ENCODE assay signal across 3 cellular contexts in the genomic region with DNA sequence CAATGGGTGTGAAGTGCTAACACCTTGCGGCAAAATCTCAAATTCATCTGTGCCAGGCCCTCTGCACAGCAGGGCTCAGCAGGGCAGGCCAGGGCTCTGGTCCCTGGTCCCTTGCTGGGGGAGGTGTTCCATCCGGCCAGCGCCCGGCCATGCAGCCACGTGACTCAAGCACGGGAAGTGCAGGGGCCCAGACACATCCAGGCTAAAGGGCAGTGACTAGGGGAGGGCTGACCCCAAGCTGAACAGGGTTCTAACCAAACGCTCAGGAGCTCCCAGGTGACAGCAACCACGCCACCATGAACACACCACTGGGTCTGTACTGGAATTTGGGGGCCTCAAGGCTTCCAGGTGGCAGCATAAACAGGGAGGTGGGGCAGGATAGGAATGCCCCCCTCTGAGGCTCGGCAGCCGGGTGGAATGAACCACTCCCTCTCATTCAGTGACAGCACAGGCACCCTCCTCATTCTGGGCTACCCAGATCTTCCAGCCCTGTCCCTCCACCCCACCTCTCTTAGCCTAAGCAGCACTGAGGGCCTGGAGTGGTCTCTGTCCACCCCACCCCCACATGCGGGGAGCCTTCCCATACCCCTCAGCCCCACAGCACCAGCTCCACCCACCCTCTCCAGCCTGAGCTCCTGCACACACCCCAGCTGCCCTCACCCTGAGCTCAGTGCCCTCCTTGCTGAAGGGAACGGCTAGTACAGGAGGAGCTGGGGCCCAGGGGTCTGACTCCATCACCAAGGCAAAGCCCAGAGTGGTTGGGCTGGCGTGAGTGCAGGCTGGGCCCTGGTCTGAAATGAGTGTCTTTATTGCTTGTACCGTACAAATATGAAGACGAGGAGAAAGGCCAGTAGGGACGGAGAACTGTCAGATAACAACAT.
TF ChIP-seq lines count a peak whose summit lies in the region.

No MANE protein-coding gene starts in this region.

TF ChIP-seq in SK-N-SH, 30 proteins besides CTCF, POLR2A, EP300 and RAD21:
- TF ChIP-seq, protein P1, sequence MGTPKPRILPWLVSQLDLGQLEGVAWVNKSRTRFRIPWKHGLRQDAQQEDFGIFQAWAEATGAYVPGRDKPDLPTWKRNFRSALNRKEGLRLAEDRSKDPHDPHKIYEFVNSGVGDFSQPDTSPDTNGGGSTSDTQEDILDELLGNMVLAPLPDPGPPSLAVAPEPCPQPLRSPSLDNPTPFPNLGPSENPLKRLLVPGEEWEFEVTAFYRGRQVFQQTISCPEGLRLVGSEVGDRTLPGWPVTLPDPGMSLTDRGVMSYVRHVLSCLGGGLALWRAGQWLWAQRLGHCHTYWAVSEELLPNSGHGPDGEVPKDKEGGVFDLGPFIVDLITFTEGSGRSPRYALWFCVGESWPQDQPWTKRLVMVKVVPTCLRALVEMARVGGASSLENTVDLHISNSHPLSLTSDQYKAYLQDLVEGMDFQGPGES (IDR thresholded peaks at IDR 0.05; ENCODE audit: low read depth, low read length), result no peak
- TF ChIP-seq, protein P2, sequence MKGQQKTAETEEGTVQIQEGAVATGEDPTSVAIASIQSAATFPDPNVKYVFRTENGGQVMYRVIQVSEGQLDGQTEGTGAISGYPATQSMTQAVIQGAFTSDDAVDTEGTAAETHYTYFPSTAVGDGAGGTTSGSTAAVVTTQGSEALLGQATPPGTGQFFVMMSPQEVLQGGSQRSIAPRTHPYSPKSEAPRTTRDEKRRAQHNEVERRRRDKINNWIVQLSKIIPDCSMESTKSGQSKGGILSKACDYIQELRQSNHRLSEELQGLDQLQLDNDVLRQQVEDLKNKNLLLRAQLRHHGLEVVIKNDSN (IDR thresholded peaks at IDR 0.05; ENCODE audit: borderline replicate concordance, low read depth), result 0 out of 2 replicates have a peak, but pooled peaks have one; percentile 18
- TF ChIP-seq RFX5 (IDR thresholded peaks at IDR 0.05; ENCODE audit: low read length), result no peak

TF ChIP-seq in SK-N-SH treated with all-trans-retinoic acid at 6 μM for 48 hours, 23 proteins besides CTCF, POLR2A, EP300 and RAD21:
- TF ChIP-seq, protein P3, sequence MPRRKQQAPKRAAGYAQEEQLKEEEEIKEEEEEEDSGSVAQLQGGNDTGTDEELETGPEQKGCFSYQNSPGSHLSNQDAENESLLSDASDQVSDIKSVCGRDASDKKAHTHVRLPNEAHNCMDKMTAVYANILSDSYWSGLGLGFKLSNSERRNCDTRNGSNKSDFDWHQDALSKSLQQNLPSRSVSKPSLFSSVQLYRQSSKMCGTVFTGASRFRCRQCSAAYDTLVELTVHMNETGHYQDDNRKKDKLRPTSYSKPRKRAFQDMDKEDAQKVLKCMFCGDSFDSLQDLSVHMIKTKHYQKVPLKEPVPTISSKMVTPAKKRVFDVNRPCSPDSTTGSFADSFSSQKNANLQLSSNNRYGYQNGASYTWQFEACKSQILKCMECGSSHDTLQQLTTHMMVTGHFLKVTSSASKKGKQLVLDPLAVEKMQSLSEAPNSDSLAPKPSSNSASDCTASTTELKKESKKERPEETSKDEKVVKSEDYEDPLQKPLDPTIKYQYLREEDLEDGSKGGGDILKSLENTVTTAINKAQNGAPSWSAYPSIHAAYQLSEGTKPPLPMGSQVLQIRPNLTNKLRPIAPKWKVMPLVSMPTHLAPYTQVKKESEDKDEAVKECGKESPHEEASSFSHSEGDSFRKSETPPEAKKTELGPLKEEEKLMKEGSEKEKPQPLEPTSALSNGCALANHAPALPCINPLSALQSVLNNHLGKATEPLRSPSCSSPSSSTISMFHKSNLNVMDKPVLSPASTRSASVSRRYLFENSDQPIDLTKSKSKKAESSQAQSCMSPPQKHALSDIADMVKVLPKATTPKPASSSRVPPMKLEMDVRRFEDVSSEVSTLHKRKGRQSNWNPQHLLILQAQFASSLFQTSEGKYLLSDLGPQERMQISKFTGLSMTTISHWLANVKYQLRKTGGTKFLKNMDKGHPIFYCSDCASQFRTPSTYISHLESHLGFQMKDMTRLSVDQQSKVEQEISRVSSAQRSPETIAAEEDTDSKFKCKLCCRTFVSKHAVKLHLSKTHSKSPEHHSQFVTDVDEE (CRISPR knock-in tag; IDR thresholded peaks at IDR 0.05), result no peak
- TF ChIP-seq ZNF8 (CRISPR knock-in tag; IDR thresholded peaks at IDR 0.05) (no peak), OSR1 (CRISPR knock-in tag; IDR thresholded peaks at IDR 0.05) (no peak)

TF ChIP-seq in H1, 55 proteins besides CTCF, POLR2A, EP300 and RAD21:
- no peak for TF ChIP-seq NANOG (IDR thresholded peaks at IDR 0.05; ENCODE audit: insufficient read depth, low read depth, low read length, poor library complexity, severe bottlenecking)
- TF ChIP-seq, protein P4, sequence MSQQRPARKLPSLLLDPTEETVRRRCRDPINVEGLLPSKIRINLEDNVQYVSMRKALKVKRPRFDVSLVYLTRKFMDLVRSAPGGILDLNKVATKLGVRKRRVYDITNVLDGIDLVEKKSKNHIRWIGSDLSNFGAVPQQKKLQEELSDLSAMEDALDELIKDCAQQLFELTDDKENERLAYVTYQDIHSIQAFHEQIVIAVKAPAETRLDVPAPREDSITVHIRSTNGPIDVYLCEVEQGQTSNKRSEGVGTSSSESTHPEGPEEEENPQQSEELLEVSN (IDR thresholded peaks at IDR 0.05), result 0 out of 2 replicates have a peak, but pooled peaks have one; percentile 10
- no peak for TF ChIP-seq CREB1 (IDR thresholded peaks at IDR 0.05)
- no peak for TF ChIP-seq ZNF274 (IDR thresholded peaks at IDR 0.05; ENCODE audit: borderline replicate concordance, extremely low read depth, low read length)
- TF ChIP-seq SP4 (IDR thresholded peaks at IDR 0.05; ENCODE audit: low read length), result 0 out of 2 replicates have a peak, but pooled peaks have one; percentile 23
- 0 out of 2 replicates have a peak, but pooled peaks have one; percentile 1 for TF ChIP-seq TEAD4 (IDR thresholded peaks at IDR 0.05; ENCODE audit: low read depth, low read length)
- TF ChIP-seq ASH2L (IDR thresholded peaks at IDR 0.05; ENCODE audit: low read length), result peak; percentile 33
- TF ChIP-seq, protein P5, sequence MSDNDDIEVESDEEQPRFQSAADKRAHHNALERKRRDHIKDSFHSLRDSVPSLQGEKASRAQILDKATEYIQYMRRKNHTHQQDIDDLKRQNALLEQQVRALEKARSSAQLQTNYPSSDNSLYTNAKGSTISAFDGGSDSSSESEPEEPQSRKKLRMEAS (IDR thresholded peaks at IDR 0.05), result peak; percentile 82
- no peak for TF ChIP-seq JUN (IDR thresholded peaks at IDR 0.05; ENCODE audit: low read depth, low read length)
- no peak for TF ChIP-seq SP1 (IDR thresholded peaks at IDR 0.05; ENCODE audit: low read depth, low read length)
- TF ChIP-seq SIN3A (conservative IDR thresholded peaks at IDR 0.05 in 1 of 2, IDR thresholded peaks at IDR 0.05 in 1 of 2; ENCODE audit: low read depth in 1 of 2, low read length in 2 of 2), result 0 out of 4 replicates have a peak, but pooled peaks of 1 of the 2 experiments have one; percentile 34
- no peak for TF ChIP-seq KDM5A (IDR thresholded peaks at IDR 0.05; ENCODE audit: low read length)
- TF ChIP-seq, protein P6, sequence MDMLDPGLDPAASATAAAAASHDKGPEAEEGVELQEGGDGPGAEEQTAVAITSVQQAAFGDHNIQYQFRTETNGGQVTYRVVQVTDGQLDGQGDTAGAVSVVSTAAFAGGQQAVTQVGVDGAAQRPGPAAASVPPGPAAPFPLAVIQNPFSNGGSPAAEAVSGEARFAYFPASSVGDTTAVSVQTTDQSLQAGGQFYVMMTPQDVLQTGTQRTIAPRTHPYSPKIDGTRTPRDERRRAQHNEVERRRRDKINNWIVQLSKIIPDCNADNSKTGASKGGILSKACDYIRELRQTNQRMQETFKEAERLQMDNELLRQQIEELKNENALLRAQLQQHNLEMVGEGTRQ (IDR thresholded peaks at IDR 0.05; ENCODE audit: low read length), result peak; percentile 75
- TF ChIP-seq SP2 (IDR thresholded peaks at IDR 0.05; ENCODE audit: low read length), result no peak
